ENCODE assay signal across 2 cellular contexts in genomic region chr1:167165219-167165618, GRCh38.
TF ChIP-seq lines count a peak whose summit lies in the region.

No MANE protein-coding gene starts in this region.

TF ChIP-seq in GM23338, 12 proteins besides CTCF, POLR2A, EP300 and RAD21 (continued from another document):
- TF ChIP-seq ZNF331 (CRISPR knock-in tag; IDR thresholded peaks at IDR 0.05; ENCODE audit: low read depth), result no peak
- TF ChIP-seq POLR2AphosphoS5 (IDR thresholded peaks at IDR 0.05; ENCODE audit: low read depth), result no peak
- no peak for TF ChIP-seq ZNF114 (CRISPR knock-in tag; IDR thresholded peaks at IDR 0.05)
- no peak for TF ChIP-seq EZH2phosphoT487 (IDR thresholded peaks at IDR 0.05; ENCODE audit: unreplicated experiment)
- TF ChIP-seq ZNF462 (CRISPR knock-in tag; IDR thresholded peaks at IDR 0.05), result no peak
- no peak for TF ChIP-seq CREB1 (CRISPR knock-in tag; IDR thresholded peaks at IDR 0.05; ENCODE audit: low read depth)
- no peak for TF ChIP-seq STAT1 (IDR thresholded peaks at IDR 0.05; ENCODE audit: unreplicated experiment)
- no peak for TF ChIP-seq EZH2 (IDR thresholded peaks at IDR 0.05; ENCODE audit: low read depth, unreplicated experiment)
- no peak for TF ChIP-seq JUNB (IDR thresholded peaks at IDR 0.05; ENCODE audit: unreplicated experiment)
- no peak for TF ChIP-seq NANOG (IDR thresholded peaks at IDR 0.05; ENCODE audit: borderline replicate concordance)
- no peak for TF ChIP-seq REST (IDR thresholded peaks at IDR 0.05; ENCODE audit: unreplicated experiment)

TF ChIP-seq in WTC11, 78 proteins besides CTCF, POLR2A, EP300 and RAD21 (continued from another document):
- TF ChIP-seq ZNF512 (CRISPR knock-in tag; IDR thresholded peaks at IDR 0.05; ENCODE audit: borderline replicate concordance) (no peak), ZBTB43 (CRISPR knock-in tag; IDR thresholded peaks at IDR 0.05) (no peak), GRHL2 (CRISPR knock-in tag; IDR thresholded peaks at IDR 0.05; ENCODE audit: insufficient replicate concordance, severe bottlenecking) (no peak), GTF2I (CRISPR knock-in tag; conservative IDR thresholded peaks at IDR 0.05) (no peak), HMGA2 (CRISPR knock-in tag; IDR thresholded peaks at IDR 0.05) (no peak), USF1 (CRISPR knock-in tag; IDR thresholded peaks at IDR 0.05) (no peak)
